8 cellular contexts compared by ENCODE assay signal in genomic region chr9:117555964-117556629, GRCh38.
DNase-seq lines count a peak whose midpoint lies in the region; ATAC-seq and TF ChIP-seq lines count a peak whose summit lies in the region.

No MANE protein-coding gene starts in this region.

- no peak overlapping the region for H3K4me3 Mint-ChIP-seq in activated T-helper 17 cell treated with anti-CD3 and anti-CD28 coated beads, Interleukin-2, amount 50 U/mL, for 72 hours

- H3K27me3 ChIP-seq in A673 (replicated peaks; ENCODE audit: insufficient read depth, low read depth, low read length, poor library complexity) = no peaks in the 10 kb centered on the region

- BruUV-seq in A673 (replicated peaks; lab: Mats Ljungman, UMichigan) = no TSS peak

- DNase-seq in A673 (ENCODE audit: low spot score) (peak; percentile 73), GM12865 (ENCODE audit: low read depth) (peak; percentile 68), NCI-H1105 treated with DMSO at 0.1 percent for 48 hours (lab: John Stamatoyannopoulos, UW) (peak; percentile 25), iPS DF 19.7 (ENCODE audit: low read depth, low spot score) (peak; percentile 12), NCI-H128 (lab: John Stamatoyannopoulos, UW; ENCODE audit: unreplicated experiment) (no peak)
- peak; percentile 14 for DNase-seq in stimulated activated CD4-positive, alpha-beta T cell treated with anti-CD3 and anti-CD28 coated beads, Interleukin-4, amount 100 ng/mL, for 1 hour

- H3K36me3 ChIP-seq in A673 (ENCODE audit: insufficient read depth, low read length, poor library complexity, severe bottlenecking) = no peaks in the 10 kb centered on the region

- CTCF ChIA-PET in A673 (lab: Charles Lee) = interaction anchor here (0.6 to 0.7 kb wide), 2 partner anchors 68 to 819 kb away, joined by 3 to 5 read pairs; no protein-coding TSS in a partner anchor

- no peaks in the 10 kb centered on the region for H3K4me1 ChIP-seq in A673 (ENCODE audit: insufficient read depth, low read length, poor library complexity, severe bottlenecking)

- H3K4me1 Mint-ChIP-seq in activated T-helper 17 cell treated with anti-CD3 and anti-CD28 coated beads, Interleukin-2, amount 50 U/mL, for 72 hours = no peaks in the 10 kb centered on the region

- POLR2A ChIA-PET in A673 (lab: Charles Lee; ENCODE audit: low non-redundant PET) = no interaction called here

- H3K9me3 Mint-ChIP-seq in activated T-helper 17 cell treated with anti-CD3 and anti-CD28 coated beads, Interleukin-2, amount 50 U/mL, for 72 hours = no peaks in the 10 kb centered on the region

- peak; percentile 82 for ATAC-seq in HG02588 (IDR thresholded peaks at IDR 0.05; ENCODE audit: unreplicated experiment)
- peak; percentile 31 for ATAC-seq in activated T-helper 17 cell treated with anti-CD3 and anti-CD28 coated beads, Interleukin-2, amount 50 U/mL, for 72 hours (replicated peaks)

- intact Hi-C loops in A673 (cut with micrococcal nuclease; ENCODE audit: unreplicated experiment) = loop anchor here (2.0 kb wide), 1 partner anchor 69 kb away; no protein-coding TSS in a partner anchor

- no peak overlapping the region for H3K27ac Mint-ChIP-seq in activated T-helper 17 cell treated with anti-CD3 and anti-CD28 coated beads, Interleukin-2, amount 50 U/mL, for 72 hours

- no peak overlapping the region for H3K27ac ChIP-seq in A673 (ENCODE audit: low read depth, low read length, poor library complexity, severe bottlenecking)

- peaks cover 9% of the 10 kb centered on the region for H3K27me3 Mint-ChIP-seq in activated T-helper 17 cell treated with anti-CD3 and anti-CD28 coated beads, Interleukin-2, amount 50 U/mL, for 72 hours

- H3K36me3 Mint-ChIP-seq in activated T-helper 17 cell treated with anti-CD3 and anti-CD28 coated beads, Interleukin-2, amount 50 U/mL, for 72 hours (ENCODE audit: low read depth) = no peaks in the 10 kb centered on the region

- no peaks in the 10 kb centered on the region for H3K9me3 ChIP-seq in A673 (ENCODE audit: low read depth, low read length, poor library complexity, severe bottlenecking)

- peak; percentile 72 for TF ChIP-seq CTCF in A673 (conservative IDR thresholded peaks at IDR 0.05; ENCODE audit: low read depth, low read length)
- peak; percentile 72 for TF ChIP-seq CTCF in GM12865 (IDR thresholded peaks at IDR 0.05; ENCODE audit: insufficient read depth, low read depth, low read length, missing control alignments)

- no peak overlapping the region for H3K4me3 ChIP-seq in A673 (ENCODE audit: low read depth, low read length, poor library complexity, severe bottlenecking)
- no peak overlapping the region for H3K4me3 ChIP-seq in GM12865 (ENCODE audit: low read depth, low read length)
